ENCODE assay signal across 11 cellular contexts in the genomic region with DNA sequence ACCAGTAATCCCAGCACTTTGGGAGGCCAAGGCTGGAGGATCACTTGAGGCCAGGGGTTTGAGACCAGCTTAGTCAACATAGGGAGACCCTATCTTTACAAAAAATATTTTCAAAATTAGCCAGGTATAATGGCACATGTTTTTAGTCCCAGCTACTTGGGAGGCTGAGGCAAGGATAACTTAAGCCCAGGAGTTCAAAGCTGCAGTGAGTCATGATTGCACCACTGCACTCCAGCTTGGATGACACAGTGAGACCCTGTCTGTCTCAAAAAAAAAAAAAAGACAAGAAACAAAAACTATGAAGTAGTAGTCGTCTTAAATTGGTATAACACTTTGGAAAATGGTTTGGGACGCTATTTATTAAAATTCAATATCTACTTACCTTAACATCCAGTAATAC.
DNase-seq lines count a peak whose midpoint lies in the region; ATAC-seq and TF ChIP-seq lines count a peak whose summit lies in the region.
"Had no signal": no experiment of that assay in that cellular context is flagged by ENCODE, and none has a peak within 500 bp of the region (broad histone marks: within the 10 kb centered on the region; RNA-seq: fewer than 3 reads in every experiment).

No MANE protein-coding gene starts in this region.

- peaks cover 63% of the 10 kb centered on the region for H3K36me3 ChIP-seq in OCI-LY3 (replicated peaks; ENCODE audit: low read depth, low read length)

- peaks cover 54% of the 10 kb centered on the region for H3K4me1 Mint-ChIP-seq in activated T-cell treated with anti-CD3 and anti-CD28 coated beads, Interleukin-2, amount 50 U/mL, for 24 hours (ENCODE audit: low read depth)
- H3K4me1 Mint-ChIP-seq in dendritic cell treated with granulocyte-macrophage colony-stimulating factor and Interleukin-4, amounts not matched to agents 40 ng/mL and 50 ng/mL, for 4 days (ENCODE audit: low read depth) = peaks cover 43% of the 10 kb centered on the region
- H3K4me1 Mint-ChIP-seq in stimulated activated effector memory CD8-positive, alpha-beta T cell treated with anti-CD3 and anti-CD28 coated beads, Interleukin-12 subunit alpha, Interleukin-12 subunit beta, amount 100 ng/mL, for 72 hours = peaks cover 49% of the 10 kb centered on the region

- H3K27me3 ChIP-seq in OCI-LY3 (ENCODE audit: low read depth, low read length) = no peaks in the 10 kb centered on the region

- intact Hi-C loops in dendritic cell treated with granulocyte-macrophage colony-stimulating factor and Interleukin-4, amounts not matched to agents 40 ng/mL and 50 ng/mL, for 4 days (cut with micrococcal nuclease) = loop anchor here (1.0 to 5.0 kb wide), 2 partner anchors 52 to 563 kb away; no protein-coding TSS in a partner anchor

- H3K4me2 ChIP-seq in OCI-LY3 (ENCODE audit: low read length) = peak overlapping the region; percentile 74

- DNase-seq in activated T-cell treated with anti-CD3 and anti-CD28 coated beads, Interleukin-2, amount 50 U/mL, for 24 hours = no peak
- no peak for DNase-seq in activated T-cell treated with anti-CD3 and anti-CD28 coated beads, Interleukin-2, amount 50 U/mL, for 48 hours
- DNase-seq in stimulated activated effector memory CD8-positive, alpha-beta T cell treated with anti-CD3 and anti-CD28 coated beads, Interleukin-12 subunit alpha, Interleukin-12 subunit beta, amount 100 ng/mL, for 72 hours (ENCODE audit: low spot score in 2 of 2) = no peak
- DNase-seq in NCI-H2196 treated with DMSO at 0.1 percent for 48 hours (lab: John Stamatoyannopoulos, UW; ENCODE audit: unreplicated experiment) = no peak
- no peak for DNase-seq in NCI-H748 treated with DMSO at 0.1 percent for 48 hours (lab: John Stamatoyannopoulos, UW)
- DNase-seq: NCI-H1092 treated with DMSO at 0.1 percent for 48 hours, psoas muscle had no signal

- H3K79me2 ChIP-seq in OCI-LY3 (ENCODE audit: low read length) = peaks cover 80% of the 10 kb centered on the region

- H3K9me3 Mint-ChIP-seq in activated T-cell treated with anti-CD3 and anti-CD28 coated beads, Interleukin-2, amount 50 U/mL, for 24 hours = no peaks in the 10 kb centered on the region
- no peaks in the 10 kb centered on the region for H3K9me3 Mint-ChIP-seq in dendritic cell treated with granulocyte-macrophage colony-stimulating factor and Interleukin-4, amounts not matched to agents 40 ng/mL and 50 ng/mL, for 4 days
- no peaks in the 10 kb centered on the region for H3K9me3 Mint-ChIP-seq in stimulated activated effector memory CD8-positive, alpha-beta T cell treated with anti-CD3 and anti-CD28 coated beads, Interleukin-12 subunit alpha, Interleukin-12 subunit beta, amount 100 ng/mL, for 72 hours
- H3K9me3 Mint-ChIP-seq: T-helper 1 cell treated with Interleukin-12 subunit alpha and Interleukin-12 subunit beta and Interleukin-4 antibody, amounts not matched to agents 30 μg/mL and 1 μg/mL, for 36 hours had no signal

- H3K27ac Mint-ChIP-seq in activated T-cell treated with anti-CD3 and anti-CD28 coated beads, Interleukin-2, amount 50 U/mL, for 24 hours = peak overlapping the region; percentile 55
- peak overlapping the region; percentile 91 for H3K27ac Mint-ChIP-seq in dendritic cell treated with granulocyte-macrophage colony-stimulating factor and Interleukin-4, amounts not matched to agents 40 ng/mL and 50 ng/mL, for 4 days
- H3K27ac Mint-ChIP-seq in stimulated activated effector memory CD8-positive, alpha-beta T cell treated with anti-CD3 and anti-CD28 coated beads, Interleukin-12 subunit alpha, Interleukin-12 subunit beta, amount 100 ng/mL, for 72 hours = peak overlapping the region; percentile 92

- no peak for TF ChIP-seq CTCF in OCI-LY3 (IDR thresholded peaks at IDR 0.05; ENCODE audit: low read depth, low read length)

- H4K20me1 ChIP-seq in OCI-LY3 (ENCODE audit: insufficient read depth, low read length) = no peaks in the 10 kb centered on the region

- H2AFZ ChIP-seq in OCI-LY3 (ENCODE audit: low read depth, low read length) = no peak overlapping the region

- ATAC-seq in stimulated activated effector memory CD8-positive, alpha-beta T cell treated with anti-CD3 and anti-CD28 coated beads, Interleukin-12 subunit alpha, Interleukin-12 subunit beta, amount 100 ng/mL, for 72 hours = no peak
- ATAC-seq in GM19324 (IDR thresholded peaks at IDR 0.05; ENCODE audit: low FRiP score, unreplicated experiment) = no peak
- ATAC-seq: psoas muscle had no signal

- peak overlapping the region; percentile 95 for H3K27ac ChIP-seq in OCI-LY3 (ENCODE audit: low read length)
- H3K27ac ChIP-seq: psoas muscle had no signal

- peak overlapping the region; percentile 57 for H3K4me3 ChIP-seq in OCI-LY3 (ENCODE audit: low read length)
- H3K4me3 ChIP-seq: psoas muscle had no signal

- H3K9me3 ChIP-seq in OCI-LY3 (ENCODE audit: insufficient read depth, low read length) = no peaks in the 10 kb centered on the region
- H3K9me3 ChIP-seq: psoas muscle had no signal

- H3K36me3 Mint-ChIP-seq in activated T-cell treated with anti-CD3 and anti-CD28 coated beads, Interleukin-2, amount 50 U/mL, for 24 hours (ENCODE audit: low read depth) = peaks cover 82% of the 10 kb centered on the region
- H3K36me3 Mint-ChIP-seq in dendritic cell treated with granulocyte-macrophage colony-stimulating factor and Interleukin-4, amounts not matched to agents 40 ng/mL and 50 ng/mL, for 4 days (ENCODE audit: low read depth) = no peaks in the 10 kb centered on the region
- peaks cover 100% of the 10 kb centered on the region for H3K36me3 Mint-ChIP-seq in stimulated activated effector memory CD8-positive, alpha-beta T cell treated with anti-CD3 and anti-CD28 coated beads, Interleukin-12 subunit alpha, Interleukin-12 subunit beta, amount 100 ng/mL, for 72 hours

- H3K27me3 Mint-ChIP-seq in activated T-cell treated with anti-CD3 and anti-CD28 coated beads, Interleukin-2, amount 50 U/mL, for 24 hours = no peaks in the 10 kb centered on the region
- no peaks in the 10 kb centered on the region for H3K27me3 Mint-ChIP-seq in dendritic cell treated with granulocyte-macrophage colony-stimulating factor and Interleukin-4, amounts not matched to agents 40 ng/mL and 50 ng/mL, for 4 days

- no peak overlapping the region for H3K4me3 Mint-ChIP-seq in activated T-cell treated with anti-CD3 and anti-CD28 coated beads, Interleukin-2, amount 50 U/mL, for 24 hours
- no peak overlapping the region for H3K4me3 Mint-ChIP-seq in dendritic cell treated with granulocyte-macrophage colony-stimulating factor and Interleukin-4, amounts not matched to agents 40 ng/mL and 50 ng/mL, for 4 days
- H3K4me3 Mint-ChIP-seq in stimulated activated effector memory CD8-positive, alpha-beta T cell treated with anti-CD3 and anti-CD28 coated beads, Interleukin-12 subunit alpha, Interleukin-12 subunit beta, amount 100 ng/mL, for 72 hours = no peak overlapping the region

- H3K4me1 ChIP-seq in OCI-LY3 (ENCODE audit: low read length) = peaks cover 81% of the 10 kb centered on the region
- H3K4me1 ChIP-seq: psoas muscle had no signal

- H3K9ac ChIP-seq in OCI-LY3 (ENCODE audit: low read length) = peak overlapping the region; percentile 57
